8 cellular contexts compared by ENCODE assay signal in genomic region chr2:224039080-224039769, GRCh38. TPM values are rescaled to one million over a fixed set of nuclear protein-coding genes. Genes with fewer than 3 reads are reported as not detected.
DNase-seq lines count a peak whose midpoint lies in the region; ATAC-seq, FAIRE-seq and TF ChIP-seq lines count a peak whose summit lies in the region.

Gene SERPINE2 (minus strand): TSS chr2:224039286. CDS start chr2:224001900, 37,386 bp downstream.

- H3K27ac ChIP-seq in skeletal muscle tissue (ENCODE audit: low read depth, low read length): peak within 1 kb of the TSS; percentile 18

- TF ChIP-seq CTCF in bronchial epithelial cell (IDR thresholded peaks at IDR 0.05; ENCODE audit: insufficient read depth, low read length, severe bottlenecking): peak; percentile 58

- ATAC-seq in GM21825 (IDR thresholded peaks at IDR 0.05; ENCODE audit: unreplicated experiment): peak; percentile 54

- H3K36me3 ChIP-seq in bronchial epithelial cell (ENCODE audit: control insufficient read depth, insufficient read depth, low read length) (no peaks in the 10 kb centered on the region), skeletal muscle tissue (ENCODE audit: control insufficient read depth in 3 of 3, insufficient read depth in 3 of 3, low read length in 3 of 3) (peaks cover 0 to 2% (median 0%) of the 10 kb centered on the region in 3 donors)

- peaks cover 11 to 30% (median 12%) of the 10 kb centered on the region in 3 donors for H3K27me3 Mint-ChIP-seq in immature natural killer cell (ENCODE audit: low read depth in 3 of 3)

- H3K27me3 ChIP-seq in bronchial epithelial cell (ENCODE audit: control insufficient read depth, insufficient read depth, low read length): no peaks in the 10 kb centered on the region
- H3K27me3 ChIP-seq in skeletal muscle tissue (ENCODE audit: control insufficient read depth in 3 of 3, insufficient read depth in 3 of 3, low read length in 3 of 3): peaks cover 12 to 19% (median 17%) of the 10 kb centered on the region in 3 donors

- no peaks in the 10 kb centered on the region for H3K9me3 Mint-ChIP-seq in immature natural killer cell

- peaks cover 16 to 28% of the 10 kb centered on the region in 2 donors for H3K4me1 Mint-ChIP-seq in immature natural killer cell

- H3K4me3 Mint-ChIP-seq in immature natural killer cell: peak within 1 kb of the TSS; percentile 90 to 98 (median 93)

- FAIRE-seq in bronchial epithelial cell (lab: Jason Lieb, UNC): no peak

- no peaks in the 10 kb centered on the region for H3K9me3 ChIP-seq in skeletal muscle tissue (ENCODE audit: control insufficient read depth in 3 of 3, low read length in 3 of 3)

- no peaks in the 10 kb centered on the region for H3K36me3 Mint-ChIP-seq in immature natural killer cell

- H3K27ac Mint-ChIP-seq in immature natural killer cell: peak within 1 kb of the TSS in 5 of 6 donors; percentile 10 to 58 (median 56)

- H3K4me1 ChIP-seq in skeletal muscle tissue (ENCODE audit: control insufficient read depth in 3 of 3, insufficient read depth in 3 of 3, low read length in 3 of 3): peaks cover 6 to 20% (median 10%) of the 10 kb centered on the region in 3 donors

- H3K4me3 ChIP-seq in bronchial epithelial cell (ENCODE audit: low read depth, low read length) (peak within 1 kb of the TSS; percentile 62), skeletal muscle tissue (ENCODE audit: low read length in 3 of 3) (peak within 1 kb of the TSS; percentile 56 to 72 (median 70))

- DNase-seq in ELF-1 (ENCODE audit: low read depth, low spot score): peak; percentile 86
- peak; percentile 80 for DNase-seq in M059J (ENCODE audit: low read depth)
- peak; percentile 83 for DNase-seq in UCSD-AML1 (lab: John Stamatoyannopoulos, UW; ENCODE audit: unreplicated experiment)
- peak; percentile 47 for DNase-seq in bronchial epithelial cell (ENCODE audit: low read depth)
- peak; percentile 41 to 53 (median 52) for DNase-seq in immature natural killer cell
- DNase-seq in NCI-H2107 treated with DMSO at 0.1 percent for 48 hours (lab: John Stamatoyannopoulos, UW; ENCODE audit: unreplicated experiment): no peak

- H3K9ac ChIP-seq in skeletal muscle tissue (ENCODE audit: low read depth in 1 of 3, low read length in 3 of 3): peak within 1 kb of the TSS; percentile 24 to 69 (median 44)

RNA-seq across cellular contexts. Expression of gene SERPINE2, which starts in this region (rescaled TPM):
- total RNA-seq in M059J (2014; rRNA removed; shearing (Covaris generic)): 231 and 246 TPM in 2 replicates
- total RNA-seq in bronchial epithelial cell: 85.8 and 95.3 TPM in 2 replicates
- 10 to 100 TPM; 17.9 to 20.3 (median 18.7) TPM for polyA plus RNA-seq in immature natural killer cell
- total RNA-seq in skeletal muscle tissue: 33.4 TPM
